ENCODE assay signal across 21 cellular contexts in genomic region chr10:74669210-74669609, GRCh38.
"Had no signal": no experiment of that assay in that cellular context is flagged by ENCODE, and none has a peak within 500 bp of the region (broad histone marks: within the 10 kb centered on the region; RNA-seq: fewer than 3 reads in every experiment).

No MANE protein-coding gene starts in this region.

- ATAC-seq: gastrocnemius medialis; heart right ventricle; left lobe of liver; mucosa of descending colon; naive thymus-derived CD8-positive, alpha-beta T cell; stimulated activated naive B cell treated with anti-CD40 and anti-IgM and Interleukin-4, amounts not matched to agents 10 μg/mL and 1 μg/mL and 100 μg/mL, for 72 hours; stimulated activated naive CD8-positive, alpha-beta T cell treated with anti-CD3 and anti-CD28 coated beads, Interleukin-15, amount 100 ng/mL, for 72 hours; upper lobe of right lung had no signal

- H3K4me3 ChIP-seq: dorsolateral prefrontal cortex, gastrocnemius medialis, heart right ventricle, mucosa of descending colon, ovary, right atrium auricular region, sigmoid colon, skin epidermis, testis, tibial nerve, upper lobe of right lung had no signal

- DNase-seq: cortex of kidney; dorsolateral prefrontal cortex; effector CD8-positive, alpha-beta T cell; gastrocnemius medialis; heart right ventricle; islet precursor cell; mammary epithelial cell; mucosa of descending colon; naive thymus-derived CD8-positive, alpha-beta T cell; ovary; sigmoid colon; stimulated activated CD4-positive, alpha-beta T cell treated with anti-CD3 and anti-CD28 coated beads, Interleukin-2, amount 100 ng/mL, for 24 hours; stimulated activated CD4-positive, alpha-beta T cell treated with anti-CD3 and anti-CD28 coated beads, Interleukin-4, amount 100 ng/mL, for 4 hours; stimulated activated naive B cell treated with anti-CD40 and anti-IgM and Interleukin-4, amounts not matched to agents 10 μg/mL and 1 μg/mL and 100 μg/mL, for 72 hours; stimulated activated naive CD8-positive, alpha-beta T cell treated with anti-CD3 and anti-CD28 coated beads, Interleukin-15, amount 100 ng/mL, for 72 hours; testis; upper lobe of right lung had no signal
